Comparison of ENCODE assay signal across 31 cellular contexts in the genomic region with DNA sequence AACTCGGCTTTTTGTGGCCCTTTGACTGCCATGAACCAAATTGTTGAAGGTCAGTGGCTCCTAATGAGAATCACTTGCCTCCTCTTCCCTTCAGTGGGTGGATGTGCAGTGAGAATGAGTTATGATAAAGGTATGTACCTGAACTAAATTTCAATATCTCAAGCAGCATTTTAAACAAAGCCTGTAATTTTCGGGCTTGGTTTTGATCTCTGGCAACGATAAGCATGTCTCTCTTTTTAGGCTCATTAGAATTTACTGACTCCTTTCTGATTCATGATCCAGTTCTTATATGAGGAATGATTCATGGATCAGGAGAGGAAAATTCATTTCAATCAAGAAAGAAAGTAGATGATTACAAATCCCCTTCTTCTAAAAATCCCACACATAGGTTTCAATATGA.
"Had no signal": no experiment of that assay in that cellular context is flagged by ENCODE, and none has a peak within 500 bp of the region (broad histone marks: within the 10 kb centered on the region; RNA-seq: fewer than 3 reads in every experiment).

No MANE protein-coding gene starts in this region.

- H3K79me2 ChIP-seq: hepatocyte had no signal

- H3K27ac Mint-ChIP-seq: activated CD4-positive, alpha-beta memory T cell treated with anti-CD3 and anti-CD28 coated beads, Interleukin-2, amount 10 ng/mL, durations not matched to agents 7 days and 5 days; activated CD4-positive, alpha-beta T cell treated with anti-CD3 and anti-CD28 coated beads, Interleukin-2, amount 10 ng/mL, durations not matched to agents 7 days and 5 days; activated naive CD4-positive, alpha-beta T cell treated with anti-CD3 and anti-CD28 coated beads, Interleukin-2, amount 50 U/mL, for 24 hours; activated naive CD8-positive, alpha-beta T cell treated with anti-CD3 and anti-CD28 coated beads, Interleukin-2, amount 50 U/mL, for 24 hours; activated T-cell treated with anti-CD3 and anti-CD28 coated beads, Interleukin-2, amount 50 U/mL, for 24 hours; naive thymus-derived CD4-positive, alpha-beta T cell; stimulated activated effector memory CD8-positive, alpha-beta T cell treated with anti-CD3 and anti-CD28 coated beads, Interleukin-12 subunit alpha, Interleukin-12 subunit beta, amount 100 ng/mL, for 72 hours; stimulated activated naive CD8-positive, alpha-beta T cell treated with anti-CD3 and anti-CD28 coated beads, Interleukin-15, amount 100 ng/mL, for 72 hours; T-helper 17 cell; WTC11 had no signal

- H3K36me3 Mint-ChIP-seq: activated naive CD4-positive, alpha-beta T cell treated with anti-CD3 and anti-CD28 coated beads, Interleukin-2, amount 50 U/mL, for 24 hours; naive thymus-derived CD4-positive, alpha-beta T cell; stimulated activated effector memory CD8-positive, alpha-beta T cell treated with anti-CD3 and anti-CD28 coated beads, Interleukin-12 subunit alpha, Interleukin-12 subunit beta, amount 100 ng/mL, for 72 hours had no signal

- H3K4me2 ChIP-seq: hepatocyte had no signal

- H3K9me3 Mint-ChIP-seq: activated CD4-positive, alpha-beta memory T cell treated with anti-CD3 and anti-CD28 coated beads, Interleukin-2, amount 10 ng/mL, durations not matched to agents 7 days and 5 days; activated CD4-positive, alpha-beta T cell treated with anti-CD3 and anti-CD28 coated beads, Interleukin-2, amount 10 ng/mL, durations not matched to agents 7 days and 5 days; activated naive CD4-positive, alpha-beta T cell treated with anti-CD3 and anti-CD28 coated beads, Interleukin-2, amount 50 U/mL, for 24 hours; activated naive CD8-positive, alpha-beta T cell treated with anti-CD3 and anti-CD28 coated beads, Interleukin-2, amount 50 U/mL, for 24 hours; activated T-cell treated with anti-CD3 and anti-CD28 coated beads, Interleukin-2, amount 50 U/mL, for 24 hours; stimulated activated effector memory CD8-positive, alpha-beta T cell treated with anti-CD3 and anti-CD28 coated beads, Interleukin-12 subunit alpha, Interleukin-12 subunit beta, amount 100 ng/mL, for 72 hours; stimulated activated naive CD8-positive, alpha-beta T cell treated with anti-CD3 and anti-CD28 coated beads, Interleukin-15, amount 100 ng/mL, for 72 hours; WTC11 had no signal

- H3K36me3 ChIP-seq: gastrocnemius medialis, ovary, prostate gland, sigmoid colon, tibial artery had no signal

- H2AFZ ChIP-seq: hepatocyte had no signal

- H3K4me1 Mint-ChIP-seq: activated CD4-positive, alpha-beta memory T cell treated with anti-CD3 and anti-CD28 coated beads, Interleukin-2, amount 10 ng/mL, durations not matched to agents 7 days and 5 days; activated CD4-positive, alpha-beta T cell treated with anti-CD3 and anti-CD28 coated beads, Interleukin-2, amount 10 ng/mL, durations not matched to agents 7 days and 5 days; naive thymus-derived CD4-positive, alpha-beta T cell; stimulated activated effector memory CD8-positive, alpha-beta T cell treated with anti-CD3 and anti-CD28 coated beads, Interleukin-12 subunit alpha, Interleukin-12 subunit beta, amount 100 ng/mL, for 72 hours; T-helper 17 cell had no signal

- H3K4me3 ChIP-seq: gastrocnemius medialis, hepatocyte, ovary, prostate gland, sigmoid colon, tibial artery had no signal

- H3K27me3 ChIP-seq: gastrocnemius medialis, hepatocyte, ovary, sigmoid colon, tibial artery had no signal

- DNase-seq: activated CD4-positive, alpha-beta memory T cell treated with anti-CD3 and anti-CD28 coated beads, Interleukin-2, amount 10 ng/mL, durations not matched to agents 7 days and 5 days; activated CD4-positive, alpha-beta T cell treated with anti-CD3 and anti-CD28 coated beads for 1 hour; activated CD4-positive, alpha-beta T cell treated with anti-CD3 and anti-CD28 coated beads, Interleukin-2, amount 10 ng/mL, durations not matched to agents 7 days and 5 days; activated CD8-positive, alpha-beta memory T cell treated with anti-CD3 and anti-CD28 coated beads, Interleukin-2, amount 50 U/mL, for 48 hours; activated naive CD8-positive, alpha-beta T cell treated with anti-CD3 and anti-CD28 coated beads, Interleukin-2, amount 50 U/mL, for 24 hours; activated T-cell treated with anti-CD3 and anti-CD28 coated beads, Interleukin-2, amount 50 U/mL, for 24 hours; amygdala; dermis blood vessel endothelial cell; effector CD4-positive, alpha-beta T cell; gastrocnemius medialis; glutamatergic neuron; islet precursor cell; left colon; midbrain; naive thymus-derived CD4-positive, alpha-beta T cell; ovary; sigmoid colon; small intestine; stimulated activated CD4-positive, alpha-beta T cell treated with anti-CD3 and anti-CD28 coated beads, Interleukin-4, amount 100 ng/mL, for 24 hours; stimulated activated naive CD8-positive, alpha-beta T cell treated with anti-CD3 and anti-CD28 coated beads, Interleukin-15, amount 100 ng/mL, for 72 hours; substantia nigra; T-helper 17 cell; T1000; tibial artery had no signal

- H3K4me3 Mint-ChIP-seq: activated CD4-positive, alpha-beta memory T cell treated with anti-CD3 and anti-CD28 coated beads, Interleukin-2, amount 10 ng/mL, durations not matched to agents 7 days and 5 days; activated CD4-positive, alpha-beta T cell treated with anti-CD3 and anti-CD28 coated beads, Interleukin-2, amount 10 ng/mL, durations not matched to agents 7 days and 5 days; activated naive CD4-positive, alpha-beta T cell treated with anti-CD3 and anti-CD28 coated beads, Interleukin-2, amount 50 U/mL, for 24 hours; activated naive CD8-positive, alpha-beta T cell treated with anti-CD3 and anti-CD28 coated beads, Interleukin-2, amount 50 U/mL, for 24 hours; activated T-cell treated with anti-CD3 and anti-CD28 coated beads, Interleukin-2, amount 50 U/mL, for 24 hours; naive thymus-derived CD4-positive, alpha-beta T cell; stimulated activated effector memory CD8-positive, alpha-beta T cell treated with anti-CD3 and anti-CD28 coated beads, Interleukin-12 subunit alpha, Interleukin-12 subunit beta, amount 100 ng/mL, for 72 hours; stimulated activated naive CD8-positive, alpha-beta T cell treated with anti-CD3 and anti-CD28 coated beads, Interleukin-15, amount 100 ng/mL, for 72 hours; T-helper 17 cell; WTC11 had no signal

- H3K27me3 Mint-ChIP-seq: activated naive CD4-positive, alpha-beta T cell treated with anti-CD3 and anti-CD28 coated beads, Interleukin-2, amount 50 U/mL, for 24 hours; stimulated activated naive CD8-positive, alpha-beta T cell treated with anti-CD3 and anti-CD28 coated beads, Interleukin-15, amount 100 ng/mL, for 72 hours had no signal

- ATAC-seq: activated naive CD8-positive, alpha-beta T cell treated with anti-CD3 and anti-CD28 coated beads, Interleukin-2, amount 50 U/mL, for 24 hours; gastrocnemius medialis; left colon; naive thymus-derived CD4-positive, alpha-beta T cell; stimulated activated effector memory CD8-positive, alpha-beta T cell treated with anti-CD3 and anti-CD28 coated beads, Interleukin-12 subunit alpha, Interleukin-12 subunit beta, amount 100 ng/mL, for 72 hours; stimulated activated naive CD8-positive, alpha-beta T cell treated with anti-CD3 and anti-CD28 coated beads, Interleukin-15, amount 100 ng/mL, for 72 hours; T-helper 17 cell; WTC11 had no signal

- H3K9me3 ChIP-seq: gastrocnemius medialis, ovary, prostate gland, sigmoid colon, tibial artery had no signal

- H3K27ac ChIP-seq: gastrocnemius medialis, hepatocyte, ovary had no signal

- FAIRE-seq: colon, endometrium, small intestine had no signal
